18 cellular contexts compared by ENCODE assay signal in the genomic region with DNA sequence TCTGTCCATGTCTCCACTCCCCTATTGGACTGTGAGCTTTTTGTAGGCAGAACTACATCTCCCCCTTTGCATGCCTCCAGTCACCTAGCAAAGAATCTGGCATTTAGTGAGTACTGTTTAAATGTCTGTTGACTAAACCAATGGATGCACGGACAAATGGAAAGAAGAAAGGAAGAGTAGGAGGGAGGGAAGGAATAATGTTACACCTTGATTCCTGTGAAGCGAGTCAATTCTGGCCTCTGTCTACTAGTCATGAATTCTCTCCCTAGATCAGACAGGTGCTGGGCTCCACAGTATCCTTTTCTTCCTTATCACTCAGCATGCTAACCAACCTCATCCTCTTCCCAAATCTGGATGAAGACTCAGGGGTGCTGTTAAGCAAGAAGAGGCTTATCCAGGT. TPM values are rescaled to one million over a fixed set of nuclear protein-coding genes. Genes with fewer than 3 reads are reported as not detected.
A peak's percentile ranks its signal among the peaks of the same experiment; 100 is the strongest.
DNase-seq lines count a peak whose midpoint lies in the region; ATAC-seq, FAIRE-seq and TF ChIP-seq lines count a peak whose summit lies in the region.
"Had no signal": no experiment of that assay in that cellular context is flagged by ENCODE, and none has a peak within 500 bp of the region (broad histone marks: within the 10 kb centered on the region; RNA-seq: fewer than 3 reads in every experiment).

No MANE protein-coding gene starts in this region.

- DNase-seq in IMR-90 (no peak), ascending aorta (ENCODE audit: low spot score in 2 of 2) (no peak), islet precursor cell (peak; percentile 17), aorta (no peak), frontal cortex (ENCODE audit: low spot score in 2 of 2) (no peak), GM20000 (ENCODE audit: low spot score) (no peak)
- DNase-seq: CD8-positive, alpha-beta T cell; NCI-H1436 treated with DMSO at 0.1 percent for 48 hours; NCI-H2081; NCI-H2227 treated with DMSO at 0.1 percent for 48 hours; NCI-H526 treated with DMSO at 0.1 percent for 48 hours had no signal

- H2BK20ac ChIP-seq in IMR-90 (ENCODE audit: low read depth, low read length), result no peak overlapping the region

- H3K9me1 ChIP-seq in IMR-90 (ENCODE audit: insufficient read depth, low read length), result 0 out of 2 replicates have a peak, but pooled peaks cover 3% of the 10 kb centered on the region

- no peak for TF ChIP-seq CTCF in IMR-90 (conservative IDR thresholded peaks at IDR 0.05; ENCODE audit: low read depth, low read length)
- no peak for TF ChIP-seq CTCF in ascending aorta (IDR thresholded peaks at IDR 0.05)
- no peak for TF ChIP-seq CTCF in GM20000 (IDR thresholded peaks at IDR 0.05; ENCODE audit: extremely low read depth, missing control alignments)

- no peak overlapping the region for H3K18ac ChIP-seq in IMR-90 (ENCODE audit: low read depth, low read length)

- 0 out of 4 replicates have a peak, but pooled peaks cover 0 to 5% of the 10 kb centered on the region in 2 experiments for H3K79me1 ChIP-seq in IMR-90 (ENCODE audit: low read depth in 1 of 2, low read length in 2 of 2)

- H3K9me3 ChIP-seq in IMR-90 (ENCODE audit: control insufficient read depth, insufficient read depth, low read length) (no peaks in the 10 kb centered on the region), ascending aorta (no peaks in the 10 kb centered on the region), aorta (ENCODE audit: control insufficient read depth, low read length) (no peaks in the 10 kb centered on the region)
- H3K9me3 ChIP-seq: HAP-1, SJSA1 had no signal

- H3K27ac ChIP-seq in IMR-90 (ENCODE audit: insufficient read depth, low read length) (no peak overlapping the region), ascending aorta (peak overlapping the region; percentile 71 to 81), aorta (ENCODE audit: low read depth in 1 of 2, low read length in 2 of 2) (peak overlapping the region; percentile 77 to 93)
- H3K27ac ChIP-seq: RWPE1, SJSA1 had no signal

- FAIRE-seq in frontal cortex (lab: Jason Lieb, UNC), result no peak
- FAIRE-seq: D721Med had no signal

- 0 out of 2 replicates have a peak overlapping the region, but pooled peaks have one; percentile 33 for H3K23ac ChIP-seq in IMR-90 (ENCODE audit: low read depth, low read length)

- no peak overlapping the region for H3K4me2 ChIP-seq in IMR-90 (ENCODE audit: low read depth, low read length)

- no peak overlapping the region for H4K8ac ChIP-seq in IMR-90 (ENCODE audit: low read depth in 2 of 2, low read length in 2 of 2)

- no peak overlapping the region for H4K5ac ChIP-seq in IMR-90 (ENCODE audit: low read depth, low read length)

- TF ChIP-seq POLR2A in IMR-90 (IDR thresholded peaks at IDR 0.05; ENCODE audit: low read depth, low read length), result no peak

- H3K4me1 ChIP-seq in IMR-90 (ENCODE audit: control insufficient read depth, insufficient read depth, low read length), result peaks cover 4% of the 10 kb centered on the region
- peaks cover 6 to 48% of the 10 kb centered on the region in 2 donors for H3K4me1 ChIP-seq in ascending aorta
- peaks cover 9 to 20% of the 10 kb centered on the region in 2 donors for H3K4me1 ChIP-seq in aorta (ENCODE audit: control insufficient read depth in 1 of 2, insufficient read depth in 2 of 2, low read length in 2 of 2)
- H3K4me1 ChIP-seq: HAP-1 had no signal

- no peaks in the 10 kb centered on the region for H3K36me3 ChIP-seq in IMR-90 (ENCODE audit: control insufficient read depth, insufficient read depth, low read length)
- H3K36me3 ChIP-seq in ascending aorta, result no peaks in the 10 kb centered on the region
- no peaks in the 10 kb centered on the region for H3K36me3 ChIP-seq in aorta (ENCODE audit: control insufficient read depth in 1 of 2, insufficient read depth in 2 of 2, low read length in 1 of 2)
- H3K36me3 ChIP-seq: HAP-1, SJSA1 had no signal

- dilution Hi-C loops in IMR-90 (cut with HindIII; ENCODE audit: low sequenced_read_pairs, unreplicated experiment), result no loop called here

- no peak overlapping the region for H3K14ac ChIP-seq in IMR-90 (replicated peaks; ENCODE audit: low read depth, low read length)

- no peak overlapping the region for H3K9ac ChIP-seq in IMR-90 (ENCODE audit: low read depth, low read length)

- H3K4ac ChIP-seq in IMR-90 (ENCODE audit: low read depth, low read length), result no peak overlapping the region

- H3K56ac ChIP-seq in IMR-90 (ENCODE audit: extremely low read depth, insufficient read depth, low read length), result no peak overlapping the region

- no peak overlapping the region for H2AK5ac ChIP-seq in IMR-90 (ENCODE audit: low read depth, low read length)

- no peak overlapping the region for H4K91ac ChIP-seq in IMR-90 (ENCODE audit: insufficient read depth, low read depth, low read length)

- no peaks in the 10 kb centered on the region for H3K27me3 ChIP-seq in IMR-90 (ENCODE audit: control insufficient read depth, insufficient read depth, low read length)
- no peaks in the 10 kb centered on the region for H3K27me3 ChIP-seq in ascending aorta
- H3K27me3 ChIP-seq in aorta (ENCODE audit: control insufficient read depth in 1 of 2, insufficient read depth in 2 of 2, low read length in 1 of 2), result no peaks in the 10 kb centered on the region
- H3K27me3 ChIP-seq: SJSA1 had no signal

- in situ Hi-C loops in IMR-90 (cut with MboI; ENCODE audit: low sequenced_read_pairs), result no loop called here

- H2AK9ac ChIP-seq in IMR-90 (replicated peaks; ENCODE audit: low read depth, low read length, poor library complexity), result no peak overlapping the region

- ATAC-seq in IMR-90 (ENCODE audit: low read depth), result no peak
- ATAC-seq in aorta (ENCODE audit: low FRiP score), result no peak
- ATAC-seq in GM18907 (IDR thresholded peaks at IDR 0.05; ENCODE audit: unreplicated experiment), result no peak
- ATAC-seq: CD8-positive, alpha-beta T cell had no signal

- H3K4me3 ChIP-seq in IMR-90 (ENCODE audit: insufficient read depth, low read depth, low read length), result no peak overlapping the region
- no peak overlapping the region for H3K4me3 ChIP-seq in ascending aorta
- no peak overlapping the region for H3K4me3 ChIP-seq in aorta (ENCODE audit: low read length in 2 of 2)
- H3K4me3 ChIP-seq: HAP-1, SJSA1 had no signal

- TF ChIP-seq RAD21 in IMR-90 (IDR thresholded peaks at IDR 0.05; ENCODE audit: low read length), result no peak

- no CpG with 5 or more reads among the region's 2 CpGs for WGBS in IMR-90 (ENCODE audit: extremely low coverage in 2 of 2, insufficient read length in 1 of 2), 2 experiments
- 91 to 92% methylated on average over 2 of the region's 2 CpGs for WGBS in aorta, 2 donors

- H2AFZ ChIP-seq in IMR-90 (replicated peaks; ENCODE audit: low read length, poor library complexity), result no peak overlapping the region

- no peak overlapping the region for H2BK15ac ChIP-seq in IMR-90 (ENCODE audit: low read depth, low read length)

- H4K20me1 ChIP-seq in IMR-90 (ENCODE audit: insufficient read depth, low read length), result no peaks in the 10 kb centered on the region

- intact Hi-C loops in IMR-90 (cut with micrococcal nuclease) (no loop called here), ascending aorta (cut with DNase I) (loop anchor here (2.0 to 5.0 kb wide), 2 partner anchors 33 to 86 kb away; no protein-coding TSS in a partner anchor), aorta (cut with DNase I) (no loop called here)

- no peak overlapping the region for H2BK120ac ChIP-seq in IMR-90 (ENCODE audit: low read depth, low read length)

- CTCF ChIA-PET in IMR-90 (lab: Yijun Ruan, JAX), result no interaction called here

- no peak overlapping the region for H2BK5ac ChIP-seq in IMR-90 (ENCODE audit: low read depth, low read length, poor library complexity, severe bottlenecking)

- no TSS peak for BruUV-seq in IMR-90 (replicated peaks; lab: Mats Ljungman, UMichigan)

- POLR2A ChIA-PET in IMR-90 (lab: Charles Lee; ENCODE audit: unreplicated experiment), result no interaction called here

TF ChIP-seq in IMR-90, 13 proteins besides CTCF, POLR2A, EP300 and RAD21:
- no peak for TF ChIP-seq MXI1 (IDR thresholded peaks at IDR 0.05; ENCODE audit: borderline replicate concordance, low read depth, low read length)
- no peak for TF ChIP-seq BHLHE40 (IDR thresholded peaks at IDR 0.05; ENCODE audit: low read depth, low read length)
TF ChIP-seq in IMR-90: peak in this region for 0.

RNA-seq across cellular contexts. Expression of a gene that starts 33.6 kb away (rescaled TPM):
- total RNA-seq in IMR-90 (2012; rRNA removed), result 9.4 and 11.3 TPM in 2 replicates
- 9.2 and 9.5 TPM in 2 replicates for polyA plus RNA-seq in IMR-90 (2012; rRNA removed)
- 7.9 and 10.2 TPM in 2 replicates for polyA plus RNA-seq in IMR-90 (2012; cell fraction: cytosol; rRNA removed)
- polyA plus RNA-seq in IMR-90 (2012; cell fraction: nucleus; rRNA removed; ENCODE audit: low replicate concordance), result 4.2 and 5.8 TPM in 2 replicates
- 53.5 TPM for total RNA-seq in ascending aorta
- 10 to 100 TPM; 37.3 to 60.6 TPM for total RNA-seq in aorta
- 1 to 10 TPM; 5.3 to 5.5 TPM for polyA plus RNA-seq in aorta
- total RNA-seq in frontal cortex, result 20.4 TPM
- total RNA-seq: CD8-positive, alpha-beta T cell; OCI-LY7 had no signal
- polyA plus RNA-seq: IgD-negative memory B cell had no signal
